ENCODE assay signal across 7 cellular contexts in the genomic region with DNA sequence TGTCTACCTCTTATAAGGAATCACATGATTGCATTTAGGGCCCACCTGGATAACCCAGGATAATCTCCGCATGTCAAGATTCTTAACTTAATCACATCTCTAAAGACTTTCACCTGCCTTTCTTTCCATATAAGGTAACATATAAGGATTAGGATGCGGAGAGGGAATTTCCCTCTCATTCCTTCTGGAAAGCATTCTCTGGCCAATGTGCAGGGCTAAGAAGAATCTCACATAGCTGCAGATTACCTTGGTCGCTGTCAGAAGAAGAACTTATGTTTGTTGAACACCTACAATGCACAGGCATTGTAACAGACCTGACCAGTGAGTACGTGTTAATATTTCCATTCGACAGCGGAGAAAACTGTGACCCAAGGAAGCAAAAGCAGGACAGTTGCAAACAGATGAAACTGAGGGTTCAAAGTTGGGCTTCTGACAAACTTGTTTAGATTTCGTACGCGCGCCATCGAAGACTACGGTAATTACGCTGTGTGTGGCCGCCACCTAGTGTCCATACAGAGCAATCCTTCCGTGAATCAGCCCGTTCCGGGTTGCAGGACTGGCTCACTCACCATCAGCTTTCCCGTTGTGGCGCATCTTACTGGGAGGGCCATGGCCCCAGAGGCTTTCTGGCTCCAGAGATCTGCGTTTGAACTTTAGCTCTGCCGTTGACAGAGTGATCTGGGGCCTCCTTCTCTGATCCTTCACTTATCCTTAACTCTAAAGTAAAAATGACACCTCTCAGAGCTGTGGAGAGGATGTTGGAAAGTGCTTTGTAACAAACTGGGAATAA. TPM values are rescaled to one million over a fixed set of nuclear protein-coding genes. Genes with fewer than 3 reads are reported as not detected.
DNase-seq lines count a peak whose midpoint lies in the region; ATAC-seq and TF ChIP-seq lines count a peak whose summit lies in the region.

No MANE protein-coding gene starts in this region.

- H3K4me3 Mint-ChIP-seq in activated T-cell treated with anti-CD3 and anti-CD28 coated beads, Interleukin-2, amount 50 U/mL, for 24 hours: no peak overlapping the region
- H3K4me3 Mint-ChIP-seq in natural killer cell treated with Interleukin-12 subunit alpha and Interleukin-12 subunit beta and Interleukin-15 and Interleukin-18, amount 100 ng/mL, for 72 hours: no peak overlapping the region

- peak in 62 of 76 experiments; percentile 11 to 80 (median 54) for DNase-seq in HUDEP-2 (lab: John Stamatoyannopoulos, UW; ENCODE audit: unreplicated experiment in 76 of 76)
- DNase-seq in PC-9: peak in 1 of 2 experiments; percentile 61
- DNase-seq in activated T-cell treated with anti-CD3 and anti-CD28 coated beads, Interleukin-2, amount 50 U/mL, for 24 hours: peak; percentile 73
- peak; percentile 61 for DNase-seq in fibroblast of gingiva (ENCODE audit: low read depth)
- peak; percentile 68 for DNase-seq in natural killer cell treated with Interleukin-12 subunit alpha and Interleukin-12 subunit beta and Interleukin-15 and Interleukin-18, amount 100 ng/mL, for 72 hours (ENCODE audit: low spot score)
- DNase-seq in stimulated activated naive CD8-positive, alpha-beta T cell treated with anti-CD3 and anti-CD28 coated beads, Interleukin-15, Interleukin-2, amounts not matched to agents 100 U/mL and 50 U/mL, for 24 hours: peak; percentile 73

- H3K27ac Mint-ChIP-seq in activated T-cell treated with anti-CD3 and anti-CD28 coated beads, Interleukin-2, amount 50 U/mL, for 24 hours: no peak overlapping the region
- no peak overlapping the region for H3K27ac Mint-ChIP-seq in natural killer cell treated with Interleukin-12 subunit alpha and Interleukin-12 subunit beta and Interleukin-15 and Interleukin-18, amount 100 ng/mL, for 72 hours

- ATAC-seq in natural killer cell treated with Interleukin-12 subunit alpha and Interleukin-12 subunit beta and Interleukin-15 and Interleukin-18, amount 100 ng/mL, for 72 hours: peak; percentile 84 to 87
- peak; percentile 78 for ATAC-seq in stimulated activated naive CD8-positive, alpha-beta T cell treated with anti-CD3 and anti-CD28 coated beads, Interleukin-15, Interleukin-2, amounts not matched to agents 100 U/mL and 50 U/mL, for 24 hours

- H3K4me1 ChIP-seq in PC-9 (replicated peaks; ENCODE audit: insufficient read depth): no peaks in the 10 kb centered on the region

- H3K4me3 ChIP-seq in GM12875 (ENCODE audit: low read depth, low read length) (no peak overlapping the region), PC-9 (no peak overlapping the region)

- H4K20me1 ChIP-seq in PC-9 (ENCODE audit: insufficient read depth): no peaks in the 10 kb centered on the region

- no peaks in the 10 kb centered on the region for H3K9me3 Mint-ChIP-seq in activated T-cell treated with anti-CD3 and anti-CD28 coated beads, Interleukin-2, amount 50 U/mL, for 24 hours
- no peaks in the 10 kb centered on the region for H3K9me3 Mint-ChIP-seq in natural killer cell treated with Interleukin-12 subunit alpha and Interleukin-12 subunit beta and Interleukin-15 and Interleukin-18, amount 100 ng/mL, for 72 hours

- peak; percentile 92 for TF ChIP-seq CTCF in GM12875 (IDR thresholded peaks at IDR 0.05; ENCODE audit: borderline replicate concordance, insufficient read depth, low read depth, low read length)
- TF ChIP-seq CTCF in PC-9 (conservative IDR thresholded peaks at IDR 0.05): peak; percentile 82

- peaks cover 45% of the 10 kb centered on the region for H3K4me1 Mint-ChIP-seq in activated T-cell treated with anti-CD3 and anti-CD28 coated beads, Interleukin-2, amount 50 U/mL, for 24 hours (ENCODE audit: low read depth)
- peaks cover 0 to 4% of the 10 kb centered on the region in 2 donors for H3K4me1 Mint-ChIP-seq in natural killer cell treated with Interleukin-12 subunit alpha and Interleukin-12 subunit beta and Interleukin-15 and Interleukin-18, amount 100 ng/mL, for 72 hours (ENCODE audit: low read depth in 2 of 2)

- no peak overlapping the region for H3K27ac ChIP-seq in PC-9

- BruUV-seq in PC-9 (replicated peaks; lab: Mats Ljungman, UMichigan): no TSS peak

- CTCF ChIA-PET in PC-9 (lab: Charles Lee): no interaction called here

- H3K79me2 ChIP-seq in PC-9 (ENCODE audit: low read depth): no peaks in the 10 kb centered on the region

- no peaks in the 10 kb centered on the region for H3F3A ChIP-seq in PC-9 (ENCODE audit: insufficient read depth, low read depth)

- no peaks in the 10 kb centered on the region for H3K36me3 ChIP-seq in PC-9 (ENCODE audit: low read depth)

- POLR2A ChIA-PET in PC-9 (lab: Charles Lee; ENCODE audit: unreplicated experiment): no interaction called here

- H3K9me2 ChIP-seq in PC-9 (ENCODE audit: insufficient read depth): no peaks in the 10 kb centered on the region

- peak overlapping the region; percentile 17; the same call in 1 of the 2 replicates for H3K4me2 ChIP-seq in PC-9

- peaks cover 77% of the 10 kb centered on the region for H3K27me3 ChIP-seq in PC-9 (ENCODE audit: insufficient read depth, low read depth)

- H3K9me3 ChIP-seq in PC-9 (ENCODE audit: insufficient read depth, low read depth): no peaks in the 10 kb centered on the region

- no peaks in the 10 kb centered on the region for H3K36me3 Mint-ChIP-seq in activated T-cell treated with anti-CD3 and anti-CD28 coated beads, Interleukin-2, amount 50 U/mL, for 24 hours (ENCODE audit: low read depth)
- no peaks in the 10 kb centered on the region for H3K36me3 Mint-ChIP-seq in natural killer cell treated with Interleukin-12 subunit alpha and Interleukin-12 subunit beta and Interleukin-15 and Interleukin-18, amount 100 ng/mL, for 72 hours

- H3K27me3 Mint-ChIP-seq in activated T-cell treated with anti-CD3 and anti-CD28 coated beads, Interleukin-2, amount 50 U/mL, for 24 hours: no peaks in the 10 kb centered on the region
- peaks cover 33 to 37% of the 10 kb centered on the region in 2 donors for H3K27me3 Mint-ChIP-seq in natural killer cell treated with Interleukin-12 subunit alpha and Interleukin-12 subunit beta and Interleukin-15 and Interleukin-18, amount 100 ng/mL, for 72 hours

- intact Hi-C loops in PC-9 (cut with micrococcal nuclease; ENCODE audit: unreplicated experiment): loop anchor here (1.0 to 5.0 kb wide), 2 partner anchors 256 to 397 kb away; no protein-coding TSS in a partner anchor

- H2AFZ ChIP-seq in PC-9: no peak overlapping the region

RNA-seq across cellular contexts. Expression of a gene that starts 9.5 kb away (rescaled TPM):
- not detected in 2 replicates for total RNA-seq in PC-9 (2021)
- total RNA-seq in natural killer cell treated with Interleukin-12 subunit alpha and Interleukin-12 subunit beta and Interleukin-15 and Interleukin-18, amount 100 ng/mL, for 72 hours: under 1 TPM in 1 of 2 donors, not detected in 1; 0.40 TPM

RNA-seq across cellular contexts. Expression of a gene that starts 13.0 kb away (rescaled TPM):
- 0.60 TPM in 1 of 2 replicates, not detected in the other for total RNA-seq in PC-9 (2021)
- not detected for total RNA-seq in natural killer cell treated with Interleukin-12 subunit alpha and Interleukin-12 subunit beta and Interleukin-15 and Interleukin-18, amount 100 ng/mL, for 72 hours

RNA-seq across cellular contexts. Expression of a gene that starts 28.0 kb away (rescaled TPM):
- total RNA-seq in PC-9 (2021): 0.44 and 1.2 TPM in 2 replicates
- total RNA-seq in natural killer cell treated with Interleukin-12 subunit alpha and Interleukin-12 subunit beta and Interleukin-15 and Interleukin-18, amount 100 ng/mL, for 72 hours: not detected

RNA-seq across cellular contexts. Expression of a gene that starts 53.3 kb away (rescaled TPM):
- 3.4 and 4.0 TPM in 2 replicates for total RNA-seq in PC-9 (2021)
- 1 to 10 TPM; 1.5 to 1.9 TPM for total RNA-seq in natural killer cell treated with Interleukin-12 subunit alpha and Interleukin-12 subunit beta and Interleukin-15 and Interleukin-18, amount 100 ng/mL, for 72 hours
